Comparison of ENCODE assay signal across 1 cellular context in genomic region chr17:79796570-79797491, GRCh38.
TF ChIP-seq lines count a peak whose summit lies in the region.

TSS of gene CBX8 (minus strand) at chr17:79797077. CDS start at chr17:79796998, 79 bp downstream.

TF ChIP-seq in HepG2, 621 proteins besides CTCF, POLR2A, EP300 and RAD21 (continued from another document and continues in another):
- TF ChIP-seq ZNF414 (CRISPR knock-in tag; IDR thresholded peaks at IDR 0.05) (no peak; the same call in 1 of the 2 replicates), HMGXB3 (CRISPR knock-in tag; IDR thresholded peaks at IDR 0.05; ENCODE audit: borderline replicate concordance) (peak; percentile 12; the same call in 1 of the 2 replicates), HNRNPL (IDR thresholded peaks at IDR 0.05; ENCODE audit: low read depth, low read length) (no peak), ZNF513 (CRISPR knock-in tag; conservative IDR thresholded peaks at IDR 0.05) (no peak), ZNF564 (CRISPR knock-in tag; IDR thresholded peaks at IDR 0.05) (peak; percentile 87; the same call in 1 of the 2 replicates), NR1H2 (CRISPR knock-in tag; IDR thresholded peaks at IDR 0.05; ENCODE audit: borderline replicate concordance, low read depth) (no peak), ZBTB37 (CRISPR knock-in tag; IDR thresholded peaks at IDR 0.05) (no peak), ATF6 (CRISPR knock-in tag; conservative IDR thresholded peaks at IDR 0.05) (no peak; the same call in 1 of the 2 replicates), ZNF329 (CRISPR knock-in tag; IDR thresholded peaks at IDR 0.05; ENCODE audit: low read depth) (no peak), ZNF605 (CRISPR knock-in tag; IDR thresholded peaks at IDR 0.05) (no peak; the same call in 1 of the 2 replicates), HHEX (CRISPR knock-in tag; IDR thresholded peaks at IDR 0.05) (no peak), ZNF770 (CRISPR knock-in tag; IDR thresholded peaks at IDR 0.05) (no peak), RFX1 (IDR thresholded peaks at IDR 0.05) (peak; percentile 93), KDM5B (CRISPR knock-in tag; IDR thresholded peaks at IDR 0.05; ENCODE audit: borderline replicate concordance) (peak; percentile 46; the same call in 1 of the 2 replicates), ZNF337 (CRISPR knock-in tag; IDR thresholded peaks at IDR 0.05; ENCODE audit: borderline replicate concordance, low read depth) (no peak), JUN (CRISPR knock-in tag; IDR thresholded peaks at IDR 0.05) (0 out of 2 replicates have a peak, but pooled peaks have one; percentile 57), ZBTB49 (CRISPR knock-in tag; IDR thresholded peaks at IDR 0.05; ENCODE audit: borderline replicate concordance) (peak; percentile 43; the same call in 1 of the 2 replicates), RFX3 (CRISPR knock-in tag; IDR thresholded peaks at IDR 0.05) (peak; percentile 85), ATF1 (CRISPR knock-in tag; IDR thresholded peaks at IDR 0.05) (peak; percentile 90), ELF1 (CRISPR knock-in tag; IDR thresholded peaks at IDR 0.05) (peak; percentile 59), TFDP2 (CRISPR knock-in tag; IDR thresholded peaks at IDR 0.05) (peak; percentile 53), ZNF772 (CRISPR knock-in tag; IDR thresholded peaks at IDR 0.05) (no peak), CHD2 (IDR thresholded peaks at IDR 0.05; ENCODE audit: low read depth, low read length) (0 out of 2 replicates have a peak, but pooled peaks have one; percentile 17), GPBP1L1 (CRISPR knock-in tag; IDR thresholded peaks at IDR 0.05) (no peak), ZNF460 (CRISPR knock-in tag; IDR thresholded peaks at IDR 0.05; ENCODE audit: borderline replicate concordance) (no peak), PCBP1 (IDR thresholded peaks at IDR 0.05; ENCODE audit: borderline replicate concordance, low read depth, low read length) (peak; percentile 46; the same call in 1 of the 2 replicates), CSRNP1 (CRISPR knock-in tag; IDR thresholded peaks at IDR 0.05) (0 out of 2 replicates have a peak, but pooled peaks have one; percentile 78), ZNF121 (CRISPR knock-in tag; IDR thresholded peaks at IDR 0.05) (peak; percentile 29; the same call in 1 of the 2 replicates), HINFP (CRISPR knock-in tag; IDR thresholded peaks at IDR 0.05; ENCODE audit: low read depth) (no peak), TBX2 (CRISPR knock-in tag; IDR thresholded peaks at IDR 0.05; ENCODE audit: borderline replicate concordance) (peak; percentile 59; the same call in 1 of the 2 replicates), IKZF1 (IDR thresholded peaks at IDR 0.05) (no peak), TBL1XR1 (IDR thresholded peaks at IDR 0.05; ENCODE audit: borderline replicate concordance, low read length, partially characterized antibody) (no peak), ETV5 (CRISPR knock-in tag; IDR thresholded peaks at IDR 0.05; ENCODE audit: borderline replicate concordance) (peak; percentile 34; the same call in 1 of the 2 replicates), STAT5B (CRISPR knock-in tag; IDR thresholded peaks at IDR 0.05) (no peak), CENPBD1 (CRISPR knock-in tag; IDR thresholded peaks at IDR 0.05; ENCODE audit: borderline replicate concordance, low read depth) (no peak)
